9 cellular contexts compared by ENCODE assay signal in the genomic region with DNA sequence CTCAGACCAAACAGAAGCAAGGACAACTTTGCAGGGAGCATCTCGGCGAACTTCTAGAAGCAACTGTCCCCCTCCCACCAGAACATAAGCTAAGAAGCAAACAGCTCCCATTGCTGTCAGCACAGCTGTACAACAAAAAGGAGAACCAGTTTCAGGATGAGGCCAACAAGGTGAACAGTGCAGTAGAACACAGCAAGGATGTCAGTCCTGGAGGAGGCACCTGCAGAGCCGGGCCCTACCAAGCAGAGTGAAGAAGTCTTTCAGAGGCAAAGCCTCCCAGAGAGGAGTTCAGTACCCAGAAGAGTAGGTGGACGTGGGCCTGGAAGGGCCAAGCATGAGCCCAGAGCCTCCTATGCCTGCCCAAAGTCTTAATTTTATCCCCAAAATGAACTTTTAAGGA. TPM values are rescaled to one million over a fixed set of nuclear protein-coding genes. Genes with fewer than 3 reads are reported as not detected.
DNase-seq lines count a peak whose midpoint lies in the region; ATAC-seq and TF ChIP-seq lines count a peak whose summit lies in the region.
"Had no signal": no experiment of that assay in that cellular context is flagged by ENCODE, and none has a peak within 500 bp of the region (broad histone marks: within the 10 kb centered on the region; RNA-seq: fewer than 3 reads in every experiment).

No MANE protein-coding gene starts in this region.

- ATAC-seq in GM18511 (IDR thresholded peaks at IDR 0.05; ENCODE audit: unreplicated experiment), result no peak

- H3K36me3 Mint-ChIP-seq in dendritic cell treated with granulocyte-macrophage colony-stimulating factor and Interleukin-4, amounts not matched to agents 40 ng/mL and 50 ng/mL, for 4 days (ENCODE audit: low read depth), result peaks cover 22% of the 10 kb centered on the region
- H3K36me3 Mint-ChIP-seq in osteocyte (ENCODE audit: unreplicated experiment), result peaks cover 1% of the 10 kb centered on the region

- peaks cover 14% of the 10 kb centered on the region for H3K4me1 ChIP-seq in MM.1S (ENCODE audit: low read length)

- H3K79me2 ChIP-seq in MM.1S (ENCODE audit: low read length), result peaks cover 36% of the 10 kb centered on the region

- no peaks in the 10 kb centered on the region for H3K36me3 ChIP-seq in MM.1S (replicated peaks; ENCODE audit: insufficient read depth, low read length)

- H3K4me3 Mint-ChIP-seq in dendritic cell treated with granulocyte-macrophage colony-stimulating factor and Interleukin-4, amounts not matched to agents 40 ng/mL and 50 ng/mL, for 4 days, result peak overlapping the region; percentile 85
- peak overlapping the region; percentile 90 for H3K4me3 Mint-ChIP-seq in osteocyte (ENCODE audit: unreplicated experiment)

- H3K27ac ChIP-seq in MM.1S (ENCODE audit: low read length), result no peak overlapping the region

- H3K9me3 Mint-ChIP-seq in dendritic cell treated with granulocyte-macrophage colony-stimulating factor and Interleukin-4, amounts not matched to agents 40 ng/mL and 50 ng/mL, for 4 days, result no peaks in the 10 kb centered on the region
- no peaks in the 10 kb centered on the region for H3K9me3 Mint-ChIP-seq in osteocyte (ENCODE audit: unreplicated experiment)

- peak overlapping the region; percentile 60; the same call in 1 of the 2 replicates for H3K9ac ChIP-seq in MM.1S (ENCODE audit: low read length)

- H3K4me3 ChIP-seq in MM.1S (ENCODE audit: low read length), result peak overlapping the region; percentile 92

- H3F3A ChIP-seq in MM.1S (ENCODE audit: insufficient read depth, low read length), result 0 out of 2 replicates have a peak, but pooled peaks cover 4% of the 10 kb centered on the region

- no peak overlapping the region for H3K27ac Mint-ChIP-seq in dendritic cell treated with granulocyte-macrophage colony-stimulating factor and Interleukin-4, amounts not matched to agents 40 ng/mL and 50 ng/mL, for 4 days
- H3K27ac Mint-ChIP-seq in osteocyte (ENCODE audit: unreplicated experiment), result no peak overlapping the region

- peak overlapping the region; percentile 100; the same call in 1 of the 2 replicates for H2AFZ ChIP-seq in MM.1S (ENCODE audit: low read length)

- no peaks in the 10 kb centered on the region for H3K9me2 ChIP-seq in MM.1S (replicated peaks; ENCODE audit: insufficient read depth, low read length)

- no peaks in the 10 kb centered on the region for H3K27me3 ChIP-seq in MM.1S (replicated peaks; ENCODE audit: insufficient read depth, low read length)
- H3K27me3 ChIP-seq: tibial nerve had no signal

- H4K20me1 ChIP-seq in MM.1S (ENCODE audit: insufficient read depth, low read length), result no peaks in the 10 kb centered on the region

- TF ChIP-seq CTCF in MM.1S (IDR thresholded peaks at IDR 0.05; ENCODE audit: low read length), result no peak
- TF ChIP-seq CTCF in osteocyte (IDR thresholded peaks at IDR 0.05), result no peak

- peaks cover 8% of the 10 kb centered on the region for H3K27me3 Mint-ChIP-seq in dendritic cell treated with granulocyte-macrophage colony-stimulating factor and Interleukin-4, amounts not matched to agents 40 ng/mL and 50 ng/mL, for 4 days
- H3K27me3 Mint-ChIP-seq in osteocyte (ENCODE audit: unreplicated experiment), result no peaks in the 10 kb centered on the region

- peak overlapping the region; percentile 100 for H3K4me2 ChIP-seq in MM.1S (ENCODE audit: low read depth, low read length)

- intact Hi-C loops in dendritic cell treated with granulocyte-macrophage colony-stimulating factor and Interleukin-4, amounts not matched to agents 40 ng/mL and 50 ng/mL, for 4 days (cut with micrococcal nuclease), result loop anchor here (5.0 kb wide), 1 partner anchor 46 kb away; the partner anchor contains the start of gene MTERF4

- H3K9me3 ChIP-seq in MM.1S (replicated peaks; ENCODE audit: insufficient read depth, low read length), result no peaks in the 10 kb centered on the region
- H3K9me3 ChIP-seq: tibial nerve had no signal

- H3K4me1 Mint-ChIP-seq in dendritic cell treated with granulocyte-macrophage colony-stimulating factor and Interleukin-4, amounts not matched to agents 40 ng/mL and 50 ng/mL, for 4 days (ENCODE audit: low read depth), result peaks cover 41% of the 10 kb centered on the region
- H3K4me1 Mint-ChIP-seq in osteocyte (ENCODE audit: unreplicated experiment), result peaks cover 24% of the 10 kb centered on the region

- peak; percentile 10 for DNase-seq in NCI-H2227 (lab: John Stamatoyannopoulos, UW; ENCODE audit: unreplicated experiment)
- DNase-seq in NCI-H2227 treated with DMSO at 0.1 percent for 48 hours (lab: John Stamatoyannopoulos, UW), result no peak
- no peak for DNase-seq in MM.1S
- DNase-seq in osteocyte (ENCODE audit: extremely low spot score, unreplicated experiment), result no peak
- no peak for DNase-seq in NCI-H526 treated with DMSO at 0.1 percent for 48 hours (lab: John Stamatoyannopoulos, UW)
- no peak for DNase-seq in stimulated activated CD4-positive, alpha-beta T cell treated with anti-CD3 and anti-CD28 coated beads, Interleukin-4, amount 100 ng/mL, for 4 hours

RNA-seq across cellular contexts. Expression of gene PASK, which starts 1.0 kb away (rescaled TPM):
- 10.2 and 10.5 TPM in 2 replicates for total RNA-seq in osteocyte

RNA-seq across cellular contexts. Expression of gene PPP1R7, which starts 2.0 kb away (rescaled TPM):
- 51.0 and 55.5 TPM in 2 replicates for total RNA-seq in osteocyte

RNA-seq across cellular contexts. Expression of gene ANO7, which starts 40.2 kb away (rescaled TPM):
- total RNA-seq in osteocyte, result 1.3 TPM in 2 replicates

RNA-seq across cellular contexts. Expression of gene MTERF4, which starts 46.2 kb away (rescaled TPM):
- 32.4 and 36.8 TPM in 2 replicates for total RNA-seq in osteocyte
